Comparison of ENCODE assay signal across 19 cellular contexts in genomic region chr6:12335131-12335527, GRCh38. TPM values are rescaled to one million over a fixed set of nuclear protein-coding genes. Genes with fewer than 3 reads are reported as not detected.
A peak's percentile ranks its signal among the peaks of the same experiment; 100 is the strongest.
DNase-seq lines count a peak whose midpoint lies in the region; ATAC-seq and TF ChIP-seq lines count a peak whose summit lies in the region.
"Had no signal": no experiment of that assay in that cellular context is flagged by ENCODE, and none has a peak within 500 bp of the region (broad histone marks: within the 10 kb centered on the region; RNA-seq: fewer than 3 reads in every experiment).

No MANE protein-coding gene starts in this region.

- intact Hi-C loops in posterior vena cava (cut with DNase I): no loop called here
- intact Hi-C loops in activated CD4-positive, alpha-beta memory T cell treated with anti-CD3 and anti-CD28 coated beads for 36 hours (cut with micrococcal nuclease): no loop called here
- intact Hi-C loops in transverse colon (cut with DNase I; ENCODE audit: low total_unique reads): no loop called here

- TF ChIP-seq EP300 in transverse colon (IDR thresholded peaks at IDR 0.05; ENCODE audit: low read depth): no peak

- WGBS in transverse colon (ENCODE audit: low coverage in 1 of 2), 2 donors: 68 to 71% methylated on average over 1 of the region's 1 CpG

- in situ Hi-C loops in transverse colon (cut with MboI; ENCODE audit: low pct_ligation_motif_present in 1 of 4, low pct_unique_long_range_greater_than_20kb in 1 of 4, low sequenced_read_pairs in 3 of 4): no loop called here

- DNase-seq in kidney tubule cell (ENCODE audit: low spot score) (peak; percentile 77), posterior vena cava (ENCODE audit: low spot score) (no peak), NCI-H748 treated with DMSO at 0.1 percent for 48 hours (lab: John Stamatoyannopoulos, UW) (no peak), transverse colon (no peak)
- no peak for DNase-seq in activated CD4-positive, alpha-beta memory T cell treated with anti-CD3 and anti-CD28 coated beads for 36 hours
- DNase-seq: activated naive CD4-positive, alpha-beta T cell treated with anti-CD3 and anti-CD28 coated beads for 36 hours; Caco-2; naive thymus-derived CD4-positive, alpha-beta T cell; NCI-H1092 treated with DMSO at 0.1 percent for 48 hours; NCI-H2171 treated with DMSO at 0.1 percent for 48 hours; uterus had no signal

- H3K36me3 ChIP-seq in transverse colon: no peaks in the 10 kb centered on the region
- H3K36me3 ChIP-seq: uterus had no signal

- POLR2A ChIA-PET in activated CD4-positive, alpha-beta memory T cell treated with anti-CD3 and anti-CD28 coated beads for 36 hours (lab: Charles Lee): no interaction called here

- H3K4me3 Mint-ChIP-seq in activated CD4-positive, alpha-beta memory T cell treated with anti-CD3 and anti-CD28 coated beads for 36 hours: no peak overlapping the region
- H3K4me3 Mint-ChIP-seq: activated naive CD4-positive, alpha-beta T cell treated with anti-CD3 and anti-CD28 coated beads for 36 hours; naive thymus-derived CD4-positive, alpha-beta T cell; T-helper 2 cell treated with Interferon-gamma antibody and Interleukin-4, amounts not matched to agents 5 μg/mL and 100 μg/mL, for 36 hours had no signal

- CTCF ChIA-PET in activated CD4-positive, alpha-beta memory T cell treated with anti-CD3 and anti-CD28 coated beads for 36 hours (lab: Charles Lee): no interaction called here

- TF ChIP-seq CTCF in transverse colon (IDR thresholded peaks at IDR 0.05): no peak

- no peaks in the 10 kb centered on the region for H3K36me3 Mint-ChIP-seq in activated CD4-positive, alpha-beta memory T cell treated with anti-CD3 and anti-CD28 coated beads for 36 hours

- ATAC-seq in GM18870 (IDR thresholded peaks at IDR 0.05; ENCODE audit: unreplicated experiment): peak; percentile 59
- ATAC-seq in GM21717 (IDR thresholded peaks at IDR 0.05; ENCODE audit: unreplicated experiment): peak; percentile 55
- peak; percentile 69 for ATAC-seq in HG03108 (IDR thresholded peaks at IDR 0.05; ENCODE audit: unreplicated experiment)
- ATAC-seq: activated CD4-positive, CD25-positive, alpha-beta regulatory T cell treated with anti-CD3 and anti-CD28 coated beads, Interleukin-2, amount 50 U/mL, for 24 hours; naive thymus-derived CD4-positive, alpha-beta T cell had no signal

- no peak overlapping the region for H3K27ac ChIP-seq in transverse colon
- H3K27ac ChIP-seq: HL-60, KMS-11, uterus had no signal

- peaks cover 2% of the 10 kb centered on the region for H3K27me3 Mint-ChIP-seq in activated CD4-positive, alpha-beta memory T cell treated with anti-CD3 and anti-CD28 coated beads for 36 hours

- TF ChIP-seq POLR2A in transverse colon (IDR thresholded peaks at IDR 0.05): no peak

- peaks cover 4 to 53% (median 33%) of the 10 kb centered on the region in 4 donors for H3K4me1 ChIP-seq in transverse colon
- H3K4me1 ChIP-seq: uterus had no signal

- no peak overlapping the region for H3K4me3 ChIP-seq in transverse colon
- H3K4me3 ChIP-seq: lung, uterus had no signal

- no peaks in the 10 kb centered on the region for H3K9me3 Mint-ChIP-seq in activated CD4-positive, alpha-beta memory T cell treated with anti-CD3 and anti-CD28 coated beads for 36 hours
- H3K9me3 Mint-ChIP-seq: activated naive CD4-positive, alpha-beta T cell treated with anti-CD3 and anti-CD28 coated beads for 36 hours; T-helper 2 cell treated with Interferon-gamma antibody and Interleukin-4, amounts not matched to agents 5 μg/mL and 100 μg/mL, for 36 hours had no signal

- H3K4me1 Mint-ChIP-seq in activated CD4-positive, alpha-beta memory T cell treated with anti-CD3 and anti-CD28 coated beads for 36 hours (ENCODE audit: low read depth): no peaks in the 10 kb centered on the region

- H3K27ac Mint-ChIP-seq in activated CD4-positive, alpha-beta memory T cell treated with anti-CD3 and anti-CD28 coated beads for 36 hours: no peak overlapping the region
- H3K27ac Mint-ChIP-seq: activated naive CD4-positive, alpha-beta T cell treated with anti-CD3 and anti-CD28 coated beads for 36 hours; naive thymus-derived CD4-positive, alpha-beta T cell; T-helper 2 cell treated with Interferon-gamma antibody and Interleukin-4, amounts not matched to agents 5 μg/mL and 100 μg/mL, for 36 hours had no signal

- no peaks in the 10 kb centered on the region for H3K27me3 ChIP-seq in transverse colon
- H3K27me3 ChIP-seq: uterus had no signal

- no peaks in the 10 kb centered on the region for H3K9me3 ChIP-seq in transverse colon
- H3K9me3 ChIP-seq: uterus had no signal

RNA-seq across cellular contexts. Expression of gene EDN1, which starts 45.0 kb away (rescaled TPM):
- total RNA-seq in posterior vena cava (1 to 10 TPM; 4.0 to 7.2 TPM), transverse colon (10 to 100 TPM in 2 of 4 donors, 1 to 10 TPM in 2; 3.6 to 23.2 (median 14.2) TPM)
- total RNA-seq in activated CD4-positive, alpha-beta memory T cell treated with anti-CD3 and anti-CD28 coated beads for 36 hours: not detected

Comparison
In these comparisons a context has a peak if more than half of its experiments do, and no peak if none do; other contexts are left out.
1. RNA of gene EDN1, which starts 45.0 kb away (total RNA-seq): 3.6 to 23.2 TPM in transverse colon and 4.0 to 7.2 TPM in posterior vena cava; not detected in activated CD4-positive, alpha-beta memory T cell treated with anti-CD3 and anti-CD28 coated beads for 36 hours; every median in the first group is over 4 times any median in the second.
2. Peak in every context shown above with its lines, with median percentiles within 50 percentile points of each other: ATAC-seq.